15 cellular contexts compared by ENCODE assay signal in the genomic region with DNA sequence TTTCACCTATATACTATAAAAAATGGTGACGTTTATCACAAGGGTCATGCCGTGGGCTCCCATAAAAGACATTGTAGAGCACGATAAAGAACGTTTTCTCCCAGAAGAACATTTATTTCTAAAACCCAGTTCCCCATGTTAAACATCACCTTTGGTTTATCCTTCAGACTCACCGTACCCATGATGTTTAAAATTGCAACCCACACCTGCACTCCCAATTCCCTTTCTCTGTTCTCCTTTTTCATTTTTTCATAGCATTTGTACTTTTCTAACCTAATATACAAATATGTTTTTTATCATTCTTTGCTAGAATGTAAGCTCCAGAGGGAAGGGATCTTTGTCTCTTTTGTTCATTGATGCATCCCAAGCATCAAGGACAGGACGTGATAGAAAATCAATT. TPM values are rescaled to one million over a fixed set of nuclear protein-coding genes. Genes with fewer than 3 reads are reported as not detected.
DNase-seq lines count a peak whose midpoint lies in the region; ATAC-seq and TF ChIP-seq lines count a peak whose summit lies in the region.
"Had no signal": no experiment of that assay in that cellular context is flagged by ENCODE, and none has a peak within 500 bp of the region (broad histone marks: within the 10 kb centered on the region; RNA-seq: fewer than 3 reads in every experiment).

No MANE protein-coding gene starts in this region.

- TF ChIP-seq CTCF in left ventricle myocardium inferior (IDR thresholded peaks at IDR 0.05; ENCODE audit: borderline replicate concordance) = no peak
- TF ChIP-seq CTCF in esophagus squamous epithelium (IDR thresholded peaks at IDR 0.05) = no peak

- H3K27ac ChIP-seq in left ventricle myocardium inferior (replicated peaks) (peak overlapping the region; percentile 98), esophagus squamous epithelium (peak overlapping the region; percentile 90 to 99 (median 97))
- H3K27ac ChIP-seq: SJSA1 had no signal

- DNase-seq in left ventricle myocardium inferior = no peak
- DNase-seq in cardiac septum (ENCODE audit: low spot score) = no peak
- DNase-seq in RPMI8226 = peak; percentile 33
- DNase-seq in esophagus squamous epithelium (lab: John Stamatoyannopoulos, UW) = no peak
- no peak for DNase-seq in NCI-H2196 treated with DMSO at 0.1 percent for 48 hours (lab: John Stamatoyannopoulos, UW; ENCODE audit: unreplicated experiment)
- DNase-seq in GDM1 (lab: John Stamatoyannopoulos, UW) = no peak
- DNase-seq: effector CD8-positive, alpha-beta T cell; EL; H7; kidney; right cardiac atrium; stimulated activated CD4-positive, alpha-beta T cell treated with anti-CD3 and anti-CD28 coated beads, Interleukin-2, amount 100 ng/mL, for 48 hours had no signal

- no peak for TF ChIP-seq POLR2A in esophagus squamous epithelium (IDR thresholded peaks at IDR 0.05)

- H3K36me3 ChIP-seq in left ventricle myocardium inferior = no peaks in the 10 kb centered on the region
- H3K36me3 ChIP-seq in esophagus squamous epithelium = no peaks in the 10 kb centered on the region

- intact Hi-C loops in left ventricle myocardium inferior (cut with micrococcal nuclease) = no loop called here
- intact Hi-C loops in cardiac septum (cut with DNase I) = no loop called here
- intact Hi-C loops in esophagus squamous epithelium (cut with DNase I) = no loop called here

- 85 to 90% methylated on average over 6 of the region's 6 CpGs for WGBS in esophagus squamous epithelium, 2 donors

- H3K4me1 ChIP-seq in left ventricle myocardium inferior = peaks cover 39% of the 10 kb centered on the region
- peaks cover 13 to 55% (median 20%) of the 10 kb centered on the region in 3 donors for H3K4me1 ChIP-seq in esophagus squamous epithelium

- no peak for ATAC-seq in HG02759 (IDR thresholded peaks at IDR 0.05; ENCODE audit: unreplicated experiment)
- ATAC-seq in GM18868 (IDR thresholded peaks at IDR 0.05; ENCODE audit: unreplicated experiment) = no peak
- ATAC-seq: right cardiac atrium had no signal

- no peaks in the 10 kb centered on the region for H3K9me3 ChIP-seq in left ventricle myocardium inferior (replicated peaks)
- H3K9me3 ChIP-seq in esophagus squamous epithelium = no peaks in the 10 kb centered on the region
- H3K9me3 ChIP-seq: SJSA1 had no signal

- H3K27me3 ChIP-seq in left ventricle myocardium inferior (ENCODE audit: low read depth) (no peaks in the 10 kb centered on the region), esophagus squamous epithelium (no peaks in the 10 kb centered on the region)
- H3K27me3 ChIP-seq: SJSA1 had no signal

- H3K4me3 ChIP-seq in left ventricle myocardium inferior (no peak overlapping the region), esophagus squamous epithelium (no peak overlapping the region)
- H3K4me3 ChIP-seq: SJSA1 had no signal

RNA-seq across cellular contexts. Expression of gene RCBTB2, which starts 2.0 kb away (rescaled TPM):
- total RNA-seq in left ventricle myocardium inferior (14.8 TPM), cardiac septum (8.0 TPM), esophagus squamous epithelium (10 to 100 TPM in 3 of 4 donors, 1 to 10 TPM in 1; 8.1 to 24.7 (median 14.9) TPM)
